Comparison of ENCODE assay signal across 32 cellular contexts in genomic region chr7:36814311-36814710, GRCh38.
"Had no signal": no experiment of that assay in that cellular context is flagged by ENCODE, and none has a peak within 500 bp of the region (broad histone marks: within the 10 kb centered on the region; RNA-seq: fewer than 3 reads in every experiment).

No MANE protein-coding gene starts in this region.

- ATAC-seq: activated CD8-positive, alpha-beta memory T cell treated with anti-CD3 and anti-CD28 coated beads, Interleukin-2, amount 10 ng/mL, durations not matched to agents 7 days and 5 days; activated naive CD8-positive, alpha-beta T cell treated with anti-CD3 and anti-CD28 coated beads, Interleukin-2, amount 50 U/mL, for 24 hours; Right ventricle myocardium inferior had no signal

- DNase-seq: activated CD4-positive, alpha-beta memory T cell treated with anti-CD3 and anti-CD28 coated beads, Interleukin-2, amount 10 ng/mL, durations not matched to agents 7 days and 5 days; activated CD4-positive, alpha-beta T cell treated with anti-CD3 and anti-CD28 coated beads for 1 hour; activated CD4-positive, alpha-beta T cell treated with anti-CD3 and anti-CD28 coated beads for 48 hours; activated CD4-positive, CD25-positive, alpha-beta regulatory T cell; activated CD8-positive, alpha-beta memory T cell treated with anti-CD3 and anti-CD28 coated beads for 24 hours; activated CD8-positive, alpha-beta memory T cell treated with anti-CD3 and anti-CD28 coated beads, Interleukin-2, amount 10 ng/mL, durations not matched to agents 7 days and 5 days; activated CD8-positive, alpha-beta memory T cell treated with anti-CD3 and anti-CD28 coated beads, Interleukin-2, amount 50 U/mL, for 48 hours; activated effector memory CD4-positive, alpha-beta T cell treated with Interleukin-2 at 50 U/mL for 16 hours; activated naive CD4-positive, alpha-beta T cell treated with anti-CD3 and anti-CD28 coated beads, Interleukin-2, amount 10 ng/mL, durations not matched to agents 7 days and 5 days; activated naive CD8-positive, alpha-beta T cell treated with anti-CD3 and anti-CD28 coated beads, Interleukin-2, amount 50 U/mL, for 24 hours; activated T-cell treated with anti-CD3 and anti-CD28 coated beads, Interleukin-2, amount 50 U/mL, for 48 hours; anterior cingulate cortex; caudate nucleus; cerebellar nuclear complex; MM.1S; MV-4-11; NCI-H1092; NCI-H1436 treated with DMSO at 0.1 percent for 48 hours; NCI-H187 treated with DMSO at 0.1 percent for 48 hours; NCI-H2081; NCI-H226; NCI-H446 treated with DMSO at 0.1 percent for 48 hours; NCI-H526; NCI-H82; NK-92 treated with Interleukin-12 subunit alpha and Interleukin-12 subunit beta, amount 100 ng/mL, for 24 hours; PC-9; SIG-M5; SW 1271; T-helper 1 cell; T-helper 2 cell; T-helper 9 cell had no signal
